31 cellular contexts compared by ENCODE assay signal in the genomic region with DNA sequence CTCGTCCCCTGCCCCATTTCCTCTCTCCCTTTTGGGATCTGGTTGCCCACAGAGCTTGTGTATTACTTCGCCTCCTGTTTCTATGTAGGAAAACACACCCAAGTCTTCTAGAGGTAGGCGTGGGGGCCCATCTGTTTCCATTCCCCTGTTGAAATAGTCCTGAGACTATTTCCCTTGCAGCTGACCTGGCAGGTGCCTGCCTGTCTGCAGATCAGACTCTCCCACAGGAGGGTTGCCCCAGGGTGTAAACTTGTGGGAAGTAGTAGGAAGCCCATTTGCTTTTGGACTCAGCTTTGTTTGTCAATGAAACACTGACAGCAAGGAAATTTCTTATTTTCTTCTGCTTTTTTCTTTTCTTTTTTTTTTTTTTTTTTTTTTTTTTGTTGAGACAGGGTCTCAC.
"Had no signal": no experiment of that assay in that cellular context is flagged by ENCODE, and none has a peak within 500 bp of the region (broad histone marks: within the 10 kb centered on the region; RNA-seq: fewer than 3 reads in every experiment).

No MANE protein-coding gene starts in this region.

- DNase-seq: activated CD4-positive, alpha-beta T cell treated with anti-CD3 and anti-CD28 coated beads for 36 hours; activated CD4-positive, alpha-beta T cell treated with anti-CD3 and anti-CD28 coated beads, Interleukin-2, amount 10 ng/mL, durations not matched to agents 7 days and 5 days; activated CD4-positive, alpha-beta T cell treated with anti-CD3 and anti-CD28 coated beads, Interleukin-2, amount 50 U/mL, for 48 hours; activated CD8-positive, alpha-beta T cell treated with anti-CD3 and anti-CD28 coated beads, Interleukin-2, amount 10 ng/mL, durations not matched to agents 7 days and 5 days; activated gamma-delta T cell; activated naive CD4-positive, alpha-beta T cell treated with Interleukin-2 at 50 U/mL for 16 hours; activated T-cell treated with anti-CD3 and anti-CD28 coated beads, Interleukin-2, amount 50 U/mL, for 24 hours; adrenal gland; body of pancreas; Karpas-422; KBM-7; NCI-H1048; NCI-H1105 treated with DMSO at 0.1 percent for 48 hours; NCI-H1436 treated with DMSO at 0.1 percent for 48 hours; NCI-H1694 treated with DMSO at 0.1 percent for 48 hours; NCI-H2029; NCI-H2227 treated with DMSO at 0.1 percent for 48 hours; NCI-H446 treated with DMSO at 0.1 percent for 48 hours; NCI-H524 treated with DMSO at 0.1 percent for 48 hours; NCI-H748 treated with DMSO at 0.1 percent for 48 hours; NK-92 treated with Interleukin-12 subunit alpha and Interleukin-12 subunit beta, amount 100 ng/mL, for 24 hours; PC-3; Peyer's patch; RPMI8226; SIG-M5 had no signal

- H3K27me3 ChIP-seq: adrenal gland, body of pancreas, breast epithelium, Peyer's patch had no signal

- H3K36me3 ChIP-seq: adrenal gland, breast epithelium, Peyer's patch had no signal

- H3K4me1 ChIP-seq: breast epithelium had no signal

- H3K27ac Mint-ChIP-seq: activated CD4-positive, alpha-beta T cell treated with anti-CD3 and anti-CD28 coated beads for 36 hours; activated CD4-positive, alpha-beta T cell treated with anti-CD3 and anti-CD28 coated beads, Interleukin-2, amount 10 ng/mL, durations not matched to agents 7 days and 5 days; activated CD8-positive, alpha-beta T cell treated with anti-CD3 and anti-CD28 coated beads, Interleukin-2, amount 10 ng/mL, durations not matched to agents 7 days and 5 days; activated naive CD4-positive, alpha-beta T cell treated with anti-CD3 and anti-CD28 coated beads, Interleukin-2, amount 50 U/mL, for 24 hours; activated T-cell treated with anti-CD3 and anti-CD28 coated beads, Interleukin-2, amount 50 U/mL, for 24 hours; activated T-helper 2 cell treated with anti-CD3 and anti-CD28 coated beads, Interferon-gamma antibody, Interleukin-2, Interleukin-4, amounts not matched to agents 10 μg/mL and 5 μg/mL and 100 μg/mL, durations not matched to agents 14 hours and 24 hours and 36 hours; T-helper 2 cell treated with Interferon-gamma antibody and Interleukin-4, amounts not matched to agents 5 μg/mL and 100 μg/mL, for 36 hours had no signal

- H3K9me3 Mint-ChIP-seq: activated CD4-positive, alpha-beta T cell treated with anti-CD3 and anti-CD28 coated beads, Interleukin-2, amount 10 ng/mL, durations not matched to agents 7 days and 5 days; activated naive CD4-positive, alpha-beta T cell treated with anti-CD3 and anti-CD28 coated beads, Interleukin-2, amount 50 U/mL, for 24 hours; activated T-cell treated with anti-CD3 and anti-CD28 coated beads, Interleukin-2, amount 50 U/mL, for 24 hours; activated T-helper 2 cell treated with anti-CD3 and anti-CD28 coated beads, Interferon-gamma antibody, Interleukin-2, Interleukin-4, amounts not matched to agents 10 μg/mL and 5 μg/mL and 100 μg/mL, durations not matched to agents 14 hours and 24 hours and 36 hours; T-helper 2 cell treated with Interferon-gamma antibody and Interleukin-4, amounts not matched to agents 5 μg/mL and 100 μg/mL, for 36 hours had no signal

- H3K27ac ChIP-seq: adrenal gland, body of pancreas, breast epithelium, Peyer's patch had no signal

- H3K9me3 ChIP-seq: adrenal gland, body of pancreas, breast epithelium, Peyer's patch had no signal

- H3K4me3 ChIP-seq: adrenal gland, body of pancreas, breast epithelium, Peyer's patch had no signal

- ATAC-seq: activated CD4-positive, alpha-beta T cell treated with anti-CD3 and anti-CD28 coated beads for 36 hours; activated CD4-positive, CD25-positive, alpha-beta regulatory T cell treated with anti-CD3 and anti-CD28 coated beads, Interleukin-2, amount 50 U/mL, for 24 hours; activated CD8-positive, alpha-beta T cell treated with anti-CD3 and anti-CD28 coated beads, Interleukin-2, amount 10 ng/mL, durations not matched to agents 7 days and 5 days; body of pancreas; PC-3; WTC11 had no signal
